Comparison of ENCODE assay signal across 10 cellular contexts in genomic region chr21:46226146-46226545, GRCh38. TPM values are rescaled to one million over a fixed set of nuclear protein-coding genes. Genes with fewer than 3 reads are reported as not detected.
DNase-seq lines count a peak whose midpoint lies in the region; ATAC-seq and TF ChIP-seq lines count a peak whose summit lies in the region.
"Had no signal": no experiment of that assay in that cellular context is flagged by ENCODE, and none has a peak within 500 bp of the region (broad histone marks: within the 10 kb centered on the region; RNA-seq: fewer than 3 reads in every experiment).

No MANE protein-coding gene starts in this region.

- H3K27me3 ChIP-seq in mesenchymal stem cell (ENCODE audit: control insufficient read depth in 1 of 2, insufficient read depth in 1 of 2, low read length in 2 of 2) (no peaks in the 10 kb centered on the region), uterus (no peaks in the 10 kb centered on the region)

- H4K91ac ChIP-seq in mesenchymal stem cell (ENCODE audit: low read length) = peak overlapping the region; percentile 1

- peaks cover 33% of the 10 kb centered on the region for H3K4me1 Mint-ChIP-seq in activated naive CD8-positive, alpha-beta T cell treated with anti-CD3 and anti-CD28 coated beads, Interleukin-2, amount 10 ng/mL, durations not matched to agents 7 days and 5 days
- H3K4me1 Mint-ChIP-seq in activated naive CD8-positive, alpha-beta T cell treated with anti-CD3 and anti-CD28 coated beads, Interleukin-2, amount 50 U/mL, for 24 hours = peaks cover 30% of the 10 kb centered on the region

- POLR2A ChIA-PET in activated naive CD8-positive, alpha-beta T cell treated with anti-CD3 and anti-CD28 coated beads, Interleukin-2, amount 10 ng/mL, durations not matched to agents 7 days and 5 days (lab: Charles Lee) = no interaction called here

- no peak for TF ChIP-seq CTCF in uterus (IDR thresholded peaks at IDR 0.05)

- 73% methylated on average over 1 of the region's 1 CpG for WGBS in mesenchymal stem cell

- H3K27ac ChIP-seq in cingulate gyrus (ENCODE audit: low read depth, low read length) (peak overlapping the region; percentile 80), mesenchymal stem cell (ENCODE audit: low read length, poor library complexity, severe bottlenecking) (no peak overlapping the region), uterus (peak overlapping the region; percentile 1 to 43)

- H3K36me3 ChIP-seq in mesenchymal stem cell (ENCODE audit: control insufficient read depth in 1 of 2, insufficient read depth in 2 of 2, low read depth in 1 of 2, low read length in 2 of 2) (peaks cover 24 to 25% of the 10 kb centered on the region in 2 experiments), uterus (no peaks in the 10 kb centered on the region)

- intact Hi-C loops in uterus (cut with DNase I; ENCODE audit: low total_unique reads) = loop anchor here (10.0 kb wide), 1 partner anchor 251 kb away; no protein-coding TSS in a partner anchor

- H3K79me1 ChIP-seq in mesenchymal stem cell (replicated peaks; ENCODE audit: low read length, poor library complexity, severe bottlenecking) = peaks cover 13% of the 10 kb centered on the region

- H2BK15ac ChIP-seq in mesenchymal stem cell (ENCODE audit: low read depth, poor library complexity, severe bottlenecking) = no peak overlapping the region

- H4K8ac ChIP-seq in mesenchymal stem cell (ENCODE audit: low read length) = no peak overlapping the region

- no peak overlapping the region for H2BK120ac ChIP-seq in mesenchymal stem cell (ENCODE audit: low read depth, low read length)

- H3K9me3 Mint-ChIP-seq in activated naive CD8-positive, alpha-beta T cell treated with anti-CD3 and anti-CD28 coated beads, Interleukin-2, amount 10 ng/mL, durations not matched to agents 7 days and 5 days = no peaks in the 10 kb centered on the region
- H3K9me3 Mint-ChIP-seq in activated naive CD8-positive, alpha-beta T cell treated with anti-CD3 and anti-CD28 coated beads, Interleukin-2, amount 50 U/mL, for 24 hours = no peaks in the 10 kb centered on the region

- H3K27me3 Mint-ChIP-seq in activated naive CD8-positive, alpha-beta T cell treated with anti-CD3 and anti-CD28 coated beads, Interleukin-2, amount 10 ng/mL, durations not matched to agents 7 days and 5 days = no peaks in the 10 kb centered on the region
- no peaks in the 10 kb centered on the region for H3K27me3 Mint-ChIP-seq in activated naive CD8-positive, alpha-beta T cell treated with anti-CD3 and anti-CD28 coated beads, Interleukin-2, amount 50 U/mL, for 24 hours
- H3K27me3 Mint-ChIP-seq: naive thymus-derived CD8-positive, alpha-beta T cell had no signal

- H2AFZ ChIP-seq in mesenchymal stem cell (ENCODE audit: low read depth, low read length) = no peak overlapping the region

- H3K4ac ChIP-seq in mesenchymal stem cell (ENCODE audit: low read depth in 1 of 2, low read length in 2 of 2) = no peak overlapping the region

- no peak overlapping the region for H2BK12ac ChIP-seq in mesenchymal stem cell (ENCODE audit: low read length in 2 of 2)

- no peak overlapping the region for H2AK5ac ChIP-seq in mesenchymal stem cell (ENCODE audit: low read length, severe bottlenecking)

- H3K23ac ChIP-seq in mesenchymal stem cell (ENCODE audit: low read length in 2 of 2) = no peak overlapping the region

- H3K4me1 ChIP-seq in mesenchymal stem cell (ENCODE audit: control insufficient read depth, insufficient read depth, low read depth, low read length) = peaks cover 26% of the 10 kb centered on the region
- peaks cover 0 to 17% of the 10 kb centered on the region in 2 donors for H3K4me1 ChIP-seq in uterus

- H3K4me3 Mint-ChIP-seq in activated naive CD8-positive, alpha-beta T cell treated with anti-CD3 and anti-CD28 coated beads, Interleukin-2, amount 10 ng/mL, durations not matched to agents 7 days and 5 days = peak overlapping the region; percentile 84
- H3K4me3 Mint-ChIP-seq in activated naive CD8-positive, alpha-beta T cell treated with anti-CD3 and anti-CD28 coated beads, Interleukin-2, amount 50 U/mL, for 24 hours = no peak overlapping the region

- DNase-seq in activated naive CD8-positive, alpha-beta T cell treated with anti-CD3 and anti-CD28 coated beads, Interleukin-2, amount 10 ng/mL, durations not matched to agents 7 days and 5 days = no peak
- DNase-seq in activated naive CD8-positive, alpha-beta T cell treated with anti-CD3 and anti-CD28 coated beads, Interleukin-2, amount 50 U/mL, for 24 hours = no peak
- DNase-seq in mesenchymal stem cell (peak; percentile 54), uterus (no peak), NCI-H526 (lab: John Stamatoyannopoulos, UW) (no peak)
- DNase-seq: effector memory CD4-positive, alpha-beta T cell had no signal

- no peak overlapping the region for H2BK5ac ChIP-seq in mesenchymal stem cell (ENCODE audit: low read depth, low read length, poor library complexity, severe bottlenecking)

- TF ChIP-seq POLR2A in uterus (IDR thresholded peaks at IDR 0.05) = no peak

- no peak overlapping the region for H3K4me2 ChIP-seq in mesenchymal stem cell (ENCODE audit: low read length, poor library complexity, severe bottlenecking)

- no peak for ATAC-seq in activated naive CD8-positive, alpha-beta T cell treated with anti-CD3 and anti-CD28 coated beads, Interleukin-2, amount 10 ng/mL, durations not matched to agents 7 days and 5 days (ENCODE audit: low read depth)
- ATAC-seq in activated naive CD8-positive, alpha-beta T cell treated with anti-CD3 and anti-CD28 coated beads, Interleukin-2, amount 50 U/mL, for 24 hours = no peak
- no peak for ATAC-seq in HG03460 (IDR thresholded peaks at IDR 0.05; ENCODE audit: unreplicated experiment)
- ATAC-seq in HG02885 (IDR thresholded peaks at IDR 0.05; ENCODE audit: poor library complexity, unreplicated experiment) = no peak
- ATAC-seq: naive thymus-derived CD8-positive, alpha-beta T cell had no signal

- H3K18ac ChIP-seq in mesenchymal stem cell (ENCODE audit: low read depth in 1 of 2, low read length in 2 of 2) = no peak overlapping the region

- H3K4me3 ChIP-seq in mesenchymal stem cell (ENCODE audit: insufficient read depth in 1 of 2, low read depth in 1 of 2, low read length in 2 of 2) (peak overlapping the region in 1 of 2 experiments; percentile 97), uterus (no peak overlapping the region)

- H3K9me3 ChIP-seq in mesenchymal stem cell (ENCODE audit: control insufficient read depth, low read length) = no peaks in the 10 kb centered on the region
- no peaks in the 10 kb centered on the region for H3K9me3 ChIP-seq in uterus

- no peak overlapping the region for H3K14ac ChIP-seq in mesenchymal stem cell (ENCODE audit: low read length in 2 of 2)

- H3K36me3 Mint-ChIP-seq in activated naive CD8-positive, alpha-beta T cell treated with anti-CD3 and anti-CD28 coated beads, Interleukin-2, amount 10 ng/mL, durations not matched to agents 7 days and 5 days = peaks cover 14% of the 10 kb centered on the region
- peaks cover 3% of the 10 kb centered on the region for H3K36me3 Mint-ChIP-seq in activated naive CD8-positive, alpha-beta T cell treated with anti-CD3 and anti-CD28 coated beads, Interleukin-2, amount 50 U/mL, for 24 hours (ENCODE audit: low read depth)

- no peak overlapping the region for H3K27ac Mint-ChIP-seq in activated naive CD8-positive, alpha-beta T cell treated with anti-CD3 and anti-CD28 coated beads, Interleukin-2, amount 10 ng/mL, durations not matched to agents 7 days and 5 days
- no peak overlapping the region for H3K27ac Mint-ChIP-seq in activated naive CD8-positive, alpha-beta T cell treated with anti-CD3 and anti-CD28 coated beads, Interleukin-2, amount 50 U/mL, for 24 hours

- H3K9ac ChIP-seq in mesenchymal stem cell (ENCODE audit: low read length) = peak overlapping the region; percentile 95

RNA-seq across cellular contexts. Expression of gene LSS, which starts 2.4 kb away (rescaled TPM):
- total RNA-seq in activated naive CD8-positive, alpha-beta T cell treated with anti-CD3 and anti-CD28 coated beads, Interleukin-2, amount 10 ng/mL, durations not matched to agents 7 days and 5 days = 10 to 100 TPM; 57.6 to 66.7 TPM
- polyA plus RNA-seq in mesenchymal stem cell (2013, experiment 1 of 2) = 120 TPM
- polyA plus RNA-seq in mesenchymal stem cell (2013, experiment 2 of 2) = 119 TPM
- total RNA-seq in uterus = 10 to 100 TPM; 35.4 to 94.0 (median 41.5) TPM

RNA-seq across cellular contexts. Expression of gene SPATC1L, which starts 41.9 kb away (rescaled TPM):
- total RNA-seq in activated naive CD8-positive, alpha-beta T cell treated with anti-CD3 and anti-CD28 coated beads, Interleukin-2, amount 10 ng/mL, durations not matched to agents 7 days and 5 days = 1 to 10 TPM; 7.6 to 8.9 TPM
- 39.1 TPM for polyA plus RNA-seq in mesenchymal stem cell (2013, experiment 1 of 2)
- polyA plus RNA-seq in mesenchymal stem cell (2013, experiment 2 of 2) = 40.8 TPM
- 1 to 10 TPM in 3 of 4 donors, not detected in 1; 4.9 to 10.0 (median 6.4) TPM for total RNA-seq in uterus

RNA-seq across cellular contexts. Expression of gene MCM3AP, which starts 59.3 kb away (rescaled TPM):
- total RNA-seq in activated naive CD8-positive, alpha-beta T cell treated with anti-CD3 and anti-CD28 coated beads, Interleukin-2, amount 10 ng/mL, durations not matched to agents 7 days and 5 days = 100 to 1,000 TPM; 130 to 150 TPM
- 33.7 TPM for polyA plus RNA-seq in mesenchymal stem cell (2013, experiment 1 of 2)
- 32.9 TPM for polyA plus RNA-seq in mesenchymal stem cell (2013, experiment 2 of 2)
- total RNA-seq in uterus = 100 to 1,000 TPM in 2 of 4 donors, 10 to 100 TPM in 2; 24.1 to 128 (median 93.2) TPM

RNA-seq across cellular contexts. Expression of gene YBEY, which starts 60.0 kb away (rescaled TPM):
- 10 to 100 TPM in 1 of 2 experiments, 1 to 10 TPM in 1; 9.6 to 10.7 TPM for total RNA-seq in activated naive CD8-positive, alpha-beta T cell treated with anti-CD3 and anti-CD28 coated beads, Interleukin-2, amount 10 ng/mL, durations not matched to agents 7 days and 5 days
- 14.6 TPM for polyA plus RNA-seq in mesenchymal stem cell (2013, experiment 1 of 2)
- 15.5 TPM for polyA plus RNA-seq in mesenchymal stem cell (2013, experiment 2 of 2)
- 10 to 100 TPM in 3 of 4 donors, 1 to 10 TPM in 1; 2.9 to 78.6 (median 13.0) TPM for total RNA-seq in uterus
